ENCODE assay signal across 8 cellular contexts in the genomic region with DNA sequence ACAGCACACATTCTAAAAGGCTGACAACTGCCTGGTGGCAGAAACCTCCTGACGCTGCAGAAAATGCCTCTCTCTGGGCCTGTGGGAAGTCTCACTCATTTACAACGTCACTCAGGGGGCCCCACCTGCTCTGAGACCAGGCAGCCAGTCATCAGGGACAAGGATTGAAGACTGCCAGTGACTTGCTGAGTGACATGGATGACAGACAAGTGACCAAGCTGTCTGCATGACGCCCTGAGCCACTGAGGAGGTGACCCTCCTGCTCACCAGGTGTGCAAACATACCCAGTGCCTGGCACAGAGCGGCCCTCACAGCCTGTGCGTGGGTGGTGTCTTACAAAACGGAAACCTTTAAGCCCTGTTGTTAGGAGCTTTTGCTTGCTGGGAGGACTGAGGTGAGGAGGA.
A peak's percentile ranks its signal among the peaks of the same experiment; 100 is the strongest.
DNase-seq lines count a peak whose midpoint lies in the region; ATAC-seq and FAIRE-seq lines count a peak whose summit lies in the region.

No MANE protein-coding gene starts in this region.

- peak overlapping the region; percentile 25 for H3K4me3 Mint-ChIP-seq in activated naive CD4-positive, alpha-beta T cell treated with anti-CD3 and anti-CD28 coated beads for 36 hours

- H3K27ac Mint-ChIP-seq in activated naive CD4-positive, alpha-beta T cell treated with anti-CD3 and anti-CD28 coated beads for 36 hours = peak overlapping the region; percentile 84

- peak; percentile 74 for DNase-seq in NCI-H69 (lab: John Stamatoyannopoulos, UW)
- peak; percentile 89 for DNase-seq in activated naive CD4-positive, alpha-beta T cell treated with anti-CD3 and anti-CD28 coated beads for 36 hours
- DNase-seq in stimulated activated CD4-positive, alpha-beta T cell treated with anti-CD3 and anti-CD28 coated beads, Interleukin-4, amount 100 ng/mL, for 48 hours (ENCODE audit: low read depth in 2 of 2) = peak; percentile 39 to 40
- DNase-seq in D341Med (ENCODE audit: low spot score) = no peak
- no peak for DNase-seq in frontal cortex (ENCODE audit: low spot score in 2 of 2)
- no peak for DNase-seq in hypothalamus (lab: John Stamatoyannopoulos, UW)

- H3K27me3 Mint-ChIP-seq in activated naive CD4-positive, alpha-beta T cell treated with anti-CD3 and anti-CD28 coated beads for 36 hours (ENCODE audit: low read depth) = no peaks in the 10 kb centered on the region

- CTCF ChIA-PET in activated naive CD4-positive, alpha-beta T cell treated with anti-CD3 and anti-CD28 coated beads for 36 hours (lab: Charles Lee) = no interaction called here

- H3K4me1 Mint-ChIP-seq in activated naive CD4-positive, alpha-beta T cell treated with anti-CD3 and anti-CD28 coated beads for 36 hours (ENCODE audit: low read depth) = peaks cover 54% of the 10 kb centered on the region

- H3K36me3 Mint-ChIP-seq in activated naive CD4-positive, alpha-beta T cell treated with anti-CD3 and anti-CD28 coated beads for 36 hours (ENCODE audit: low read depth) = no peaks in the 10 kb centered on the region

- peak; percentile 46 for ATAC-seq in GM19023 (IDR thresholded peaks at IDR 0.05; ENCODE audit: unreplicated experiment)
- ATAC-seq in HG02588 (IDR thresholded peaks at IDR 0.05; ENCODE audit: unreplicated experiment) = no peak

- no peaks in the 10 kb centered on the region for H3K9me3 Mint-ChIP-seq in activated naive CD4-positive, alpha-beta T cell treated with anti-CD3 and anti-CD28 coated beads for 36 hours

- no peak for FAIRE-seq in frontal cortex (lab: Jason Lieb, UNC)

- intact Hi-C loops in activated naive CD4-positive, alpha-beta T cell treated with anti-CD3 and anti-CD28 coated beads for 36 hours (cut with micrococcal nuclease) = loop anchor here (1.0 to 10.0 kb wide), 6 partner anchors 387 to 1777 kb away; a partner anchor contains a TSS

Comparison
In these comparisons a context has a peak if more than half of its experiments do, and no peak if none do; other contexts are left out.
1. DNase-seq: peak in NCI-H69 (single experiment), activated naive CD4-positive, alpha-beta T cell treated with anti-CD3 and anti-CD28 coated beads for 36 hours (single experiment) and stimulated activated CD4-positive, alpha-beta T cell treated with anti-CD3 and anti-CD28 coated beads, Interleukin-4, amount 100 ng/mL, for 48 hours (2 of 2); none in D341Med (single experiment), frontal cortex (0 of 2) and hypothalamus (0 of 51).